In the genomic region with DNA sequence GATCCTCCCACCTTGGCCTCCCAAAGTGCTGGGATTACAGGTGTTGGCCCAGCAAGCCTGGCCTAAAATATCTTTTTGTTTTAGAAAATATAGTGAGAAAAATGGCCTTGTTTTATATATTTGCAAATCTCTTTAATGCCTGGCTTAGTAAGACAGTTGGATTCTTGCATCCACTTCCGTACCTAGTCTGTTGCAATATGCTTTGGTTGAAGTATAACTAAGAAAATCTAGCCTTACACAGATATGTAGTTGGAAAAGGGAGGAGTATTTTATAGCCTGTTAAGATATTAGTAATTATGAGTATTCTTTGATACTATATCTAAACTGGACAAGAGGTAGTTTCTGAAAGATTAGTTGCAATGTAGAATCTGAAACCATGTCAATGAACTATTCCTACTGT, we compare ENCODE assay signal across 22 cellular contexts.
A peak's percentile ranks its signal among the peaks of the same experiment; 100 is the strongest.
DNase-seq lines count a peak whose midpoint lies in the region; ATAC-seq, FAIRE-seq and TF ChIP-seq lines count a peak whose summit lies in the region.
"Had no signal": no experiment of that assay in that cellular context is flagged by ENCODE, and none has a peak within 500 bp of the region (broad histone marks: within the 10 kb centered on the region; RNA-seq: fewer than 3 reads in every experiment).

No MANE protein-coding gene starts in this region.

- H2AK5ac ChIP-seq in neuronal stem cell (ENCODE audit: low read depth, low read length), result no peak overlapping the region

- DNase-seq in NOMO-1 treated with DMSO at 0.1 percent for 48 hours (lab: John Stamatoyannopoulos, UW; ENCODE audit: unreplicated experiment), result peak; percentile 30
- DNase-seq in NOMO-1 treated with dmso at 0.1 percent for 144 hours (lab: John Stamatoyannopoulos, UW; ENCODE audit: unreplicated experiment), result no peak
- peak; percentile 85 for DNase-seq in small intestine
- DNase-seq in neuronal stem cell (ENCODE audit: low spot score), result no peak
- no peak for DNase-seq in left ventricle myocardium inferior
- DNase-seq: 8988T; CD4-positive, CD25-positive, alpha-beta regulatory T cell; Kasumi-1; NCI-H1092; NCI-H1417 treated with DMSO at 0.1 percent for 48 hours; NCI-H1694 treated with DMSO at 0.1 percent for 48 hours; NCI-H2081; NCI-H2227 treated with DMSO at 0.1 percent for 48 hours; NCI-H526 treated with DMSO at 0.1 percent for 48 hours; SK-N-SH had no signal

- TF ChIP-seq RAD21 in liver (IDR thresholded peaks at IDR 0.05), result peak in 1 of 2 donors; percentile 30

- no peak overlapping the region for H4K8ac ChIP-seq in neuronal stem cell (ENCODE audit: low read depth, low read length)

- no peak overlapping the region for H3K14ac ChIP-seq in neuronal stem cell (ENCODE audit: low read length)

- H3K27me3 ChIP-seq in duodenal mucosa (ENCODE audit: control insufficient read depth in 1 of 2, insufficient read depth in 2 of 2, low read length in 2 of 2) (no peaks in the 10 kb centered on the region), liver (ENCODE audit: control insufficient read depth in 4 of 4, insufficient read depth in 4 of 4, low read length in 3 of 4) (no peaks in the 10 kb centered on the region), small intestine (ENCODE audit: control insufficient read depth in 2 of 2, insufficient read depth in 2 of 2, low read length in 2 of 2) (no peaks in the 10 kb centered on the region), neuronal stem cell (ENCODE audit: control insufficient read depth in 3 of 3, insufficient read depth in 3 of 3, low read depth in 1 of 3, low read length in 3 of 3) (no peaks in the 10 kb centered on the region), left ventricle myocardium inferior (ENCODE audit: low read depth) (no peaks in the 10 kb centered on the region)

- H3K27ac ChIP-seq in duodenal mucosa (ENCODE audit: low read depth, low read length) (peak overlapping the region; percentile 5), liver (ENCODE audit: low read depth in 1 of 2, low read length in 2 of 2) (peak overlapping the region; percentile 8 to 70), small intestine (ENCODE audit: low read depth in 1 of 2, low read length in 1 of 2) (peak overlapping the region in 1 of 2 donors; percentile 77), neuronal stem cell (replicated peaks; ENCODE audit: low read length) (no peak overlapping the region), left ventricle myocardium inferior (replicated peaks) (no peak overlapping the region)

- no peak overlapping the region for H2BK120ac ChIP-seq in neuronal stem cell (ENCODE audit: low read depth, low read length)

- H3K9ac ChIP-seq in duodenal mucosa (ENCODE audit: low read depth in 1 of 2, low read length in 2 of 2) (no peak overlapping the region), liver (ENCODE audit: low read depth in 1 of 2, low read length in 2 of 2) (no peak overlapping the region), neuronal stem cell (ENCODE audit: low read depth, low read length, poor library complexity) (no peak overlapping the region)
- H3K9ac ChIP-seq: SK-N-SH had no signal

- H3K4me1 ChIP-seq in duodenal mucosa (ENCODE audit: control insufficient read depth in 1 of 2, insufficient read depth in 2 of 2, low read length in 2 of 2), result peaks cover 12 to 38% of the 10 kb centered on the region in 2 donors
- peaks cover 2 to 31% (median 11%) of the 10 kb centered on the region in 4 donors for H3K4me1 ChIP-seq in liver (ENCODE audit: control insufficient read depth in 4 of 4, insufficient read depth in 4 of 4, low read length in 3 of 4)
- peaks cover 0 to 1% of the 10 kb centered on the region in 2 donors for H3K4me1 ChIP-seq in small intestine (ENCODE audit: control insufficient read depth in 2 of 2, insufficient read depth in 1 of 2, low read depth in 1 of 2, low read length in 1 of 2)
- peaks cover 21% of the 10 kb centered on the region in 2 donors for H3K4me1 ChIP-seq in neuronal stem cell (ENCODE audit: control insufficient read depth in 2 of 2, insufficient read depth in 1 of 2, low read depth in 1 of 2, low read length in 2 of 2)
- H3K4me1 ChIP-seq in left ventricle myocardium inferior, result peaks cover 31% of the 10 kb centered on the region

- no peaks in the 10 kb centered on the region for H3K79me1 ChIP-seq in neuronal stem cell (ENCODE audit: low read depth, low read length)

- H3K18ac ChIP-seq in neuronal stem cell (ENCODE audit: low read length), result no peak overlapping the region

- 24% methylated on average over 1 of the region's 1 CpG for WGBS in liver
- WGBS in small intestine, 3 donors, result 19 to 70% (median 36%) methylated on average over 1 of the region's 1 CpG
- no CpG with 5 or more reads among the region's 1 CpG for WGBS in neuronal stem cell (ENCODE audit: extremely low coverage in 2 of 2, insufficient read length in 2 of 2, insufficient replicate concordance in 1 of 2), 2 donors

- peaks cover 11 to 13% of the 10 kb centered on the region in 2 donors for H3K9me3 ChIP-seq in duodenal mucosa (ENCODE audit: control insufficient read depth in 1 of 2, low read length in 2 of 2)
- peaks cover 0 to 3% (median 3%) of the 10 kb centered on the region in 4 donors for H3K9me3 ChIP-seq in liver (ENCODE audit: control insufficient read depth in 4 of 4, low read length in 3 of 4)
- no peaks in the 10 kb centered on the region for H3K9me3 ChIP-seq in small intestine (ENCODE audit: control insufficient read depth, low read depth)
- peaks cover 5 to 28% of the 10 kb centered on the region in 2 donors for H3K9me3 ChIP-seq in neuronal stem cell (replicated peaks in 1 of 2; ENCODE audit: control insufficient read depth in 2 of 2, insufficient read depth in 1 of 2, low read depth in 1 of 2, low read length in 2 of 2)
- H3K9me3 ChIP-seq in left ventricle myocardium inferior (replicated peaks), result peaks cover 19% of the 10 kb centered on the region
- H3K9me3 ChIP-seq: SK-N-SH had no signal

- H2BK12ac ChIP-seq in neuronal stem cell (ENCODE audit: low read length), result no peak overlapping the region

- no peak overlapping the region for H3K4me2 ChIP-seq in neuronal stem cell (ENCODE audit: insufficient read depth, low read length, poor library complexity, severe bottlenecking)
- H3K4me2 ChIP-seq: SK-N-SH had no signal

- ATAC-seq in GM18502 (IDR thresholded peaks at IDR 0.05; ENCODE audit: poor library complexity, unreplicated experiment), result no peak
- ATAC-seq: K562 had no signal

- intact Hi-C loops in left ventricle myocardium inferior (cut with micrococcal nuclease), result no loop called here

- H2BK5ac ChIP-seq in neuronal stem cell (ENCODE audit: low read length), result no peak overlapping the region

- H3K36me3 ChIP-seq in duodenal mucosa (ENCODE audit: control insufficient read depth in 1 of 2, insufficient read depth in 2 of 2, low read length in 2 of 2) (no peaks in the 10 kb centered on the region), liver (ENCODE audit: control insufficient read depth in 4 of 4, insufficient read depth in 3 of 4, low read depth in 1 of 4, low read length in 3 of 4) (no peaks in the 10 kb centered on the region), small intestine (ENCODE audit: control insufficient read depth in 2 of 2, insufficient read depth in 2 of 2, low read length in 2 of 2) (no peaks in the 10 kb centered on the region), neuronal stem cell (replicated peaks in 1 of 2; ENCODE audit: control insufficient read depth in 2 of 2, insufficient read depth in 2 of 2, low read length in 2 of 2) (peaks cover 2 to 9% of the 10 kb centered on the region in 2 donors), left ventricle myocardium inferior (peaks cover 7% of the 10 kb centered on the region)

- H3K4me3 ChIP-seq in duodenal mucosa (ENCODE audit: low read depth in 1 of 2, low read length in 2 of 2) (peak overlapping the region in 1 of 2 donors; percentile 5), liver (ENCODE audit: low read depth in 1 of 3, low read length in 3 of 3) (no peak overlapping the region), small intestine (ENCODE audit: low read depth in 1 of 2, low read length in 2 of 2) (no peak overlapping the region), neuronal stem cell (ENCODE audit: low read length in 2 of 2) (no peak overlapping the region), left ventricle myocardium inferior (no peak overlapping the region)
- H3K4me3 ChIP-seq: K562 had no signal

- no peak overlapping the region for H4K91ac ChIP-seq in neuronal stem cell (ENCODE audit: low read depth, low read length, poor library complexity)

- TF ChIP-seq CTCF in liver (IDR thresholded peaks at IDR 0.05; ENCODE audit: low read depth, low read length, missing input control) (no peak), left ventricle myocardium inferior (IDR thresholded peaks at IDR 0.05; ENCODE audit: borderline replicate concordance) (no peak)

- no peak for FAIRE-seq in small intestine (lab: Jason Lieb, UNC)
- FAIRE-seq: D721Med, G401.6, H54, K562 had no signal

- no peak overlapping the region for H3K23ac ChIP-seq in neuronal stem cell (ENCODE audit: low read depth, low read length, poor library complexity)

- no peak overlapping the region for H2AFZ ChIP-seq in neuronal stem cell (ENCODE audit: low read length)

- no peak overlapping the region for H2BK15ac ChIP-seq in neuronal stem cell (ENCODE audit: low read length)

- no peak overlapping the region for H3K4ac ChIP-seq in neuronal stem cell (ENCODE audit: low read length)

TF ChIP-seq in liver, 16 proteins besides CTCF, POLR2A, EP300 and RAD21:
- no peak for TF ChIP-seq SP1 (IDR thresholded peaks at IDR 0.05)
- TF ChIP-seq FOXA1 (IDR thresholded peaks at IDR 0.05), result no peak
- TF ChIP-seq HNF4A (conservative IDR thresholded peaks at IDR 0.05), result peak; percentile 23 to 28
- no peak for TF ChIP-seq EGR1 (IDR thresholded peaks at IDR 0.05; ENCODE audit: low read depth in 2 of 2)
- peak; percentile 26 for TF ChIP-seq YY1 (IDR thresholded peaks at IDR 0.05)
- peak in 1 of 2 donors; percentile 11 for TF ChIP-seq RXRA (IDR thresholded peaks at IDR 0.05)

Comparison
In these comparisons a context has a peak if more than half of its experiments do, and no peak if none do; other contexts are left out.
1. DNase-seq: peak in NOMO-1 treated with DMSO at 0.1 percent for 48 hours (single experiment) and small intestine (single experiment); none in NOMO-1 treated with dmso at 0.1 percent for 144 hours (single experiment), neuronal stem cell (single experiment) and left ventricle myocardium inferior (single experiment).
2. H3K27ac ChIP-seq: peak in duodenal mucosa (single experiment) and liver (2 of 2); none in neuronal stem cell (single experiment) and left ventricle myocardium inferior (single experiment).